In the genomic region with DNA sequence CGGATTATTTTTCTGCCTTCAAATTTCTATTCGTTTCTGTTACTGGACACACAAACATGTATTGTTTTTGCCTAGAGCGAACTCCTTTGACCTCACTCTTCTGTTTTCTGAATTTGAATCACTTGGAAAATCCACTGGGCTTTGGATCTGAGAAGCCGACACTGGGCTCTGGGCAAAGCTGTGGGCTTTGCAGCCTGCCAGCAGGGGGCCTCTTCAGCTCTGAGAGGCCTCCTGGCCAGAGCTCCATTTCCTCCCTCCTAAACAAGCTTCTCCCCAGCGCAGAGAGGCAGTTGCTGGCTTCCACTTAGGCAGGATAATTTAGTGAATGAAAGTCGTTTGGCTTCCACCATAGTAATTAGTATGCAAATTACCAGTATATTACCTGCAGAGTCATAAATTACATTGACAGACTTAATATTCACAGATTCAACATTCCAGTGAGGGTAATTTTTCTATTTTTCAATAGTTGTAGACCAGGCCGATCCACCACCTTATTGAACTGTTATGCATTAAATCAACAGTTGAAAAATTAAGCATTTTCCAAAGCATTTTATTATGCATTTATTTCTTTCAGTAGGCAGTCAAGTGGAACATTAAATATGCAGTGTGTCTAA, we compare ENCODE assay signal across 8 cellular contexts.
DNase-seq lines count a peak whose midpoint lies in the region; ATAC-seq and TF ChIP-seq lines count a peak whose summit lies in the region.

No MANE protein-coding gene starts in this region.

- no peak overlapping the region for H3K27ac Mint-ChIP-seq in CD8-positive, alpha-beta memory T cell

- H3K4me3 ChIP-seq in CD8-positive, alpha-beta memory T cell (ENCODE audit: low read length) = no peak overlapping the region
- H3K4me3 ChIP-seq in GM23248 = peak overlapping the region; percentile 28
- H3K4me3 ChIP-seq in astrocyte of the spinal cord (ENCODE audit: low read depth, low read length) = no peak overlapping the region
- peak overlapping the region in 1 of 4 donors; percentile 2 for H3K4me3 ChIP-seq in gastrocnemius medialis

- H3K4me3 Mint-ChIP-seq in CD8-positive, alpha-beta memory T cell = no peak overlapping the region

- in situ Hi-C loops in GM23248 (cut with MboI) (no loop called here), astrocyte of the spinal cord (cut with HindIII; ENCODE audit: low sequenced_read_pairs) (no loop called here), gastrocnemius medialis (cut with MboI; ENCODE audit: low sequenced_read_pairs in 4 of 4) (loop anchor here in 3 of 4 donors (10.0 to 25.0 kb wide), 4 partner anchors 201 to 351 kb away; a partner anchor contains a TSS)

- H3K27me3 ChIP-seq in CD8-positive, alpha-beta memory T cell (ENCODE audit: insufficient read depth, low read length, poor library complexity, severe bottlenecking) = no peaks in the 10 kb centered on the region
- H3K27me3 ChIP-seq in GM23248 (replicated peaks; ENCODE audit: insufficient read depth) = no peaks in the 10 kb centered on the region
- H3K27me3 ChIP-seq in gastrocnemius medialis = no peaks in the 10 kb centered on the region

- H3F3A ChIP-seq in GM23248 (ENCODE audit: insufficient read depth) = no peaks in the 10 kb centered on the region

- H3K36me3 ChIP-seq in CD8-positive, alpha-beta memory T cell (ENCODE audit: insufficient read depth, low read length) = no peaks in the 10 kb centered on the region
- no peaks in the 10 kb centered on the region for H3K36me3 ChIP-seq in GM23248 (ENCODE audit: low read depth)
- H3K36me3 ChIP-seq in gastrocnemius medialis = no peaks in the 10 kb centered on the region

- H3K79me2 ChIP-seq in GM23248 (ENCODE audit: insufficient read depth) = no peaks in the 10 kb centered on the region

- H3K4me1 ChIP-seq in CD8-positive, alpha-beta memory T cell (ENCODE audit: insufficient read depth, low read length) = no peaks in the 10 kb centered on the region
- H3K4me1 ChIP-seq in GM23248 (ENCODE audit: insufficient read depth) (peaks cover 10% of the 10 kb centered on the region), gastrocnemius medialis (peaks cover 4 to 6% of the 10 kb centered on the region in 2 donors)

- no peaks in the 10 kb centered on the region for H3K9me2 ChIP-seq in GM23248 (ENCODE audit: insufficient read depth)

- no peak for TF ChIP-seq POLR2A in gastrocnemius medialis (IDR thresholded peaks at IDR 0.05)

- CTCF ChIA-PET in CD8-positive, alpha-beta memory T cell (lab: Charles Lee) = interaction anchor here (1.2 to 2.2 kb wide), 4 partner anchors 11 to 231 kb away, joined by 3 to 22 read pairs (median 6); a partner anchor contains a TSS

- H3K9ac ChIP-seq in GM23248 = no peak overlapping the region

- H3K9me3 ChIP-seq in CD8-positive, alpha-beta memory T cell (ENCODE audit: low read length) = no peaks in the 10 kb centered on the region
- H3K9me3 ChIP-seq in GM23248 (ENCODE audit: low read depth) (no peaks in the 10 kb centered on the region), gastrocnemius medialis (no peaks in the 10 kb centered on the region)

- peak overlapping the region; percentile 32 for H3K4me2 ChIP-seq in GM23248 (ENCODE audit: unreplicated experiment)

- H4K20me1 ChIP-seq in GM23248 (ENCODE audit: insufficient read depth) = no peaks in the 10 kb centered on the region

- peak; percentile 95 to 99 for ATAC-seq in gastrocnemius medialis
- ATAC-seq in HG03135 (IDR thresholded peaks at IDR 0.05; ENCODE audit: unreplicated experiment) = no peak

- intact Hi-C loops in gastrocnemius medialis (cut with DNase I; ENCODE audit: low total_unique reads) = loop anchor here (1.0 kb wide), 1 partner anchor 208 kb away; no protein-coding TSS in a partner anchor

- TF ChIP-seq CTCF in astrocyte of the spinal cord (IDR thresholded peaks at IDR 0.05; ENCODE audit: low read depth, low read length) (peak; percentile 99), gastrocnemius medialis (IDR thresholded peaks at IDR 0.05 in 4 of 5, conservative IDR thresholded peaks at IDR 0.05 in 1 of 5) (peak; percentile 86 to 95 (median 93))

- WGBS in GM23248 (ENCODE audit: low coverage in 1 of 2, low lambda C conversion rate in 2 of 2, missing lambda C conversion rate in 2 of 2), 2 experiments = 16 to 18% methylated on average over 7 of the region's 7 CpGs

- H3K27me3 Mint-ChIP-seq in CD8-positive, alpha-beta memory T cell = peaks cover 0 to 7% of the 10 kb centered on the region in 2 donors

- POLR2A ChIA-PET in CD8-positive, alpha-beta memory T cell (lab: Charles Lee) = no interaction called here

- peak in 4 of 5 donors; percentile 4 to 49 (median 12) for DNase-seq in CD8-positive, alpha-beta memory T cell
- DNase-seq in GM23248 = peak; percentile 90
- DNase-seq in NCI-H1417 treated with DMSO at 0.1 percent for 48 hours (lab: John Stamatoyannopoulos, UW) = peak; percentile 1
- peak; percentile 4 for DNase-seq in T follicular helper cell (ENCODE audit: low read depth)
- peak; percentile 81 for DNase-seq in astrocyte of the spinal cord (ENCODE audit: low read depth, low spot score)
- peak; percentile 87 to 94 for DNase-seq in hippocampal formation (lab: John Stamatoyannopoulos, UW)
- DNase-seq in gastrocnemius medialis = peak; percentile 55 to 75

- H3K9me3 Mint-ChIP-seq in CD8-positive, alpha-beta memory T cell = no peaks in the 10 kb centered on the region

- no peaks in the 10 kb centered on the region for H3K36me3 Mint-ChIP-seq in CD8-positive, alpha-beta memory T cell

- H3K4me1 Mint-ChIP-seq in CD8-positive, alpha-beta memory T cell = peaks cover 0 to 6% (median 2%) of the 10 kb centered on the region in 3 donors

- H3K27ac ChIP-seq in CD8-positive, alpha-beta memory T cell (ENCODE audit: low read depth, low read length) = no peak overlapping the region
- H3K27ac ChIP-seq in GM23248 (no peak overlapping the region), gastrocnemius medialis (peak overlapping the region in 1 of 4 donors; percentile 27)

- peak overlapping the region; percentile 81 for H2AFZ ChIP-seq in GM23248

Comparison
In these comparisons a context has a peak if more than half of its experiments do, and no peak if none do; other contexts are left out.
1. DNase-seq: peak in every context shown above with its lines; median percentile 90 in hippocampal formation; 90 in GM23248; 81 in astrocyte of the spinal cord; 65 in gastrocnemius medialis; 12 in CD8-positive, alpha-beta memory T cell; 4 in T follicular helper cell; 1 in NCI-H1417 treated with DMSO at 0.1 percent for 48 hours.
2. in situ Hi-C loops: an anchor here in gastrocnemius medialis (10.0 to 25.0 kb wide); none called in GM23248 and astrocyte of the spinal cord.